ENCODE assay signal across 1 cellular context in genomic region chr12:33589609-33590114, GRCh38.
TF ChIP-seq lines count a peak whose summit lies in the region.

No MANE protein-coding gene starts in this region.

TF ChIP-seq in K562, 482 proteins besides CTCF, POLR2A, EP300 and RAD21 (continued from another document):
- TF ChIP-seq, protein P1, sequence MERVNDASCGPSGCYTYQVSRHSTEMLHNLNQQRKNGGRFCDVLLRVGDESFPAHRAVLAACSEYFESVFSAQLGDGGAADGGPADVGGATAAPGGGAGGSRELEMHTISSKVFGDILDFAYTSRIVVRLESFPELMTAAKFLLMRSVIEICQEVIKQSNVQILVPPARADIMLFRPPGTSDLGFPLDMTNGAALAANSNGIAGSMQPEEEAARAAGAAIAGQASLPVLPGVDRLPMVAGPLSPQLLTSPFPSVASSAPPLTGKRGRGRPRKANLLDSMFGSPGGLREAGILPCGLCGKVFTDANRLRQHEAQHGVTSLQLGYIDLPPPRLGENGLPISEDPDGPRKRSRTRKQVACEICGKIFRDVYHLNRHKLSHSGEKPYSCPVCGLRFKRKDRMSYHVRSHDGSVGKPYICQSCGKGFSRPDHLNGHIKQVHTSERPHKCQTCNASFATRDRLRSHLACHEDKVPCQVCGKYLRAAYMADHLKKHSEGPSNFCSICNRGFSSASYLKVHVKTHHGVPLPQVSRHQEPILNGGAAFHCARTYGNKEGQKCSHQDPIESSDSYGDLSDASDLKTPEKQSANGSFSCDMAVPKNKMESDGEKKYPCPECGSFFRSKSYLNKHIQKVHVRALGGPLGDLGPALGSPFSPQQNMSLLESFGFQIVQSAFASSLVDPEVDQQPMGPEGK (CRISPR knock-in tag; IDR thresholded peaks at IDR 0.05; ENCODE audit: borderline replicate concordance), result 0 out of 2 replicates have a peak, but pooled peaks have one; percentile 58
- TF ChIP-seq ZNF175 (CRISPR knock-in tag; IDR thresholded peaks at IDR 0.05; ENCODE audit: low read depth) (no peak), NFXL1 (CRISPR knock-in tag; IDR thresholded peaks at IDR 0.05) (no peak), XRCC5 (IDR thresholded peaks at IDR 0.05; ENCODE audit: low read depth, low read length) (no peak), ETS2 (tag; IDR thresholded peaks at IDR 0.05; ENCODE audit: borderline replicate concordance, poor library complexity, severe bottlenecking) (no peak), ZNF282 (CRISPR knock-in tag; IDR thresholded peaks at IDR 0.05) (no peak), ZBTB11 (CRISPR knock-in tag; IDR thresholded peaks at IDR 0.05) (no peak), CEBPG (CRISPR knock-in tag; IDR thresholded peaks at IDR 0.05) (no peak), CEBPG (tag; conservative IDR thresholded peaks at IDR 0.05 in 1 of 2, IDR thresholded peaks at IDR 0.05 in 1 of 2) (no peak), PTRF (tag; IDR thresholded peaks at IDR 0.05) (0 out of 2 replicates have a peak, but pooled peaks have one; percentile 8), ZNF12 (CRISPR knock-in tag; IDR thresholded peaks at IDR 0.05) (no peak), ZC3H11A (IDR thresholded peaks at IDR 0.05; ENCODE audit: low read depth, low read length) (no peak), ZNF124 (CRISPR knock-in tag; IDR thresholded peaks at IDR 0.05) (no peak), ZNF23 (CRISPR knock-in tag; IDR thresholded peaks at IDR 0.05) (no peak), ZNF699 (CRISPR knock-in tag; IDR thresholded peaks at IDR 0.05; ENCODE audit: insufficient replicate concordance) (no peak)
- TF ChIP-seq, protein P2, sequence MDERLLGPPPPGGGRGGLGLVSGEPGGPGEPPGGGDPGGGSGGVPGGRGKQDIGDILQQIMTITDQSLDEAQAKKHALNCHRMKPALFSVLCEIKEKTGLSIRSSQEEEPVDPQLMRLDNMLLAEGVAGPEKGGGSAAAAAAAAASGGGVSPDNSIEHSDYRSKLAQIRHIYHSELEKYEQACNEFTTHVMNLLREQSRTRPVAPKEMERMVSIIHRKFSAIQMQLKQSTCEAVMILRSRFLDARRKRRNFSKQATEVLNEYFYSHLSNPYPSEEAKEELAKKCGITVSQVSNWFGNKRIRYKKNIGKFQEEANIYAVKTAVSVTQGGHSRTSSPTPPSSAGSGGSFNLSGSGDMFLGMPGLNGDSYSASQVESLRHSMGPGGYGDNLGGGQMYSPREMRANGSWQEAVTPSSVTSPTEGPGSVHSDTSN (CRISPR knock-in tag; IDR thresholded peaks at IDR 0.05; ENCODE audit: low read depth), result no peak
- TF ChIP-seq, protein P2 (tag; conservative IDR thresholded peaks at IDR 0.05; ENCODE audit: low read depth), result no peak
- TF ChIP-seq, protein P3, sequence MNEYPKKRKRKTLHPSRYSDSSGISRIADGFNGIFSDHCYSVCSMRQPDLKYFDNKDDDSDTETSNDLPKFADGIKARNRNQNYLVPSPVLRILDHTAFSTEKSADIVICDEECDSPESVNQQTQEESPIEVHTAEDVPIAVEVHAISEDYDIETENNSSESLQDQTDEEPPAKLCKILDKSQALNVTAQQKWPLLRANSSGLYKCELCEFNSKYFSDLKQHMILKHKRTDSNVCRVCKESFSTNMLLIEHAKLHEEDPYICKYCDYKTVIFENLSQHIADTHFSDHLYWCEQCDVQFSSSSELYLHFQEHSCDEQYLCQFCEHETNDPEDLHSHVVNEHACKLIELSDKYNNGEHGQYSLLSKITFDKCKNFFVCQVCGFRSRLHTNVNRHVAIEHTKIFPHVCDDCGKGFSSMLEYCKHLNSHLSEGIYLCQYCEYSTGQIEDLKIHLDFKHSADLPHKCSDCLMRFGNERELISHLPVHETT (CRISPR knock-in tag; conservative IDR thresholded peaks at IDR 0.05 in 1 of 2, IDR thresholded peaks at IDR 0.05 in 1 of 2), result 0 out of 4 replicates have a peak, but pooled peaks of 1 of the 2 experiments have one; percentile 16
- TF ChIP-seq, protein P4, sequence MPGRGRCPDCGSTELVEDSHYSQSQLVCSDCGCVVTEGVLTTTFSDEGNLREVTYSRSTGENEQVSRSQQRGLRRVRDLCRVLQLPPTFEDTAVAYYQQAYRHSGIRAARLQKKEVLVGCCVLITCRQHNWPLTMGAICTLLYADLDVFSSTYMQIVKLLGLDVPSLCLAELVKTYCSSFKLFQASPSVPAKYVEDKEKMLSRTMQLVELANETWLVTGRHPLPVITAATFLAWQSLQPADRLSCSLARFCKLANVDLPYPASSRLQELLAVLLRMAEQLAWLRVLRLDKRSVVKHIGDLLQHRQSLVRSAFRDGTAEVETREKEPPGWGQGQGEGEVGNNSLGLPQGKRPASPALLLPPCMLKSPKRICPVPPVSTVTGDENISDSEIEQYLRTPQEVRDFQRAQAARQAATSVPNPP (IDR thresholded peaks at IDR 0.05; ENCODE audit: borderline replicate concordance, insufficient read depth, insufficient read length), result no peak
- TF ChIP-seq, protein P5, sequence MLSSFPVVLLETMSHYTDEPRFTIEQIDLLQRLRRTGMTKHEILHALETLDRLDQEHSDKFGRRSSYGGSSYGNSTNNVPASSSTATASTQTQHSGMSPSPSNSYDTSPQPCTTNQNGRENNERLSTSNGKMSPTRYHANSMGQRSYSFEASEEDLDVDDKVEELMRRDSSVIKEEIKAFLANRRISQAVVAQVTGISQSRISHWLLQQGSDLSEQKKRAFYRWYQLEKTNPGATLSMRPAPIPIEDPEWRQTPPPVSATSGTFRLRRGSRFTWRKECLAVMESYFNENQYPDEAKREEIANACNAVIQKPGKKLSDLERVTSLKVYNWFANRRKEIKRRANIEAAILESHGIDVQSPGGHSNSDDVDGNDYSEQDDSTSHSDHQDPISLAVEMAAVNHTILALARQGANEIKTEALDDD (IDR thresholded peaks at IDR 0.05), result no peak
- TF ChIP-seq, protein P6, sequence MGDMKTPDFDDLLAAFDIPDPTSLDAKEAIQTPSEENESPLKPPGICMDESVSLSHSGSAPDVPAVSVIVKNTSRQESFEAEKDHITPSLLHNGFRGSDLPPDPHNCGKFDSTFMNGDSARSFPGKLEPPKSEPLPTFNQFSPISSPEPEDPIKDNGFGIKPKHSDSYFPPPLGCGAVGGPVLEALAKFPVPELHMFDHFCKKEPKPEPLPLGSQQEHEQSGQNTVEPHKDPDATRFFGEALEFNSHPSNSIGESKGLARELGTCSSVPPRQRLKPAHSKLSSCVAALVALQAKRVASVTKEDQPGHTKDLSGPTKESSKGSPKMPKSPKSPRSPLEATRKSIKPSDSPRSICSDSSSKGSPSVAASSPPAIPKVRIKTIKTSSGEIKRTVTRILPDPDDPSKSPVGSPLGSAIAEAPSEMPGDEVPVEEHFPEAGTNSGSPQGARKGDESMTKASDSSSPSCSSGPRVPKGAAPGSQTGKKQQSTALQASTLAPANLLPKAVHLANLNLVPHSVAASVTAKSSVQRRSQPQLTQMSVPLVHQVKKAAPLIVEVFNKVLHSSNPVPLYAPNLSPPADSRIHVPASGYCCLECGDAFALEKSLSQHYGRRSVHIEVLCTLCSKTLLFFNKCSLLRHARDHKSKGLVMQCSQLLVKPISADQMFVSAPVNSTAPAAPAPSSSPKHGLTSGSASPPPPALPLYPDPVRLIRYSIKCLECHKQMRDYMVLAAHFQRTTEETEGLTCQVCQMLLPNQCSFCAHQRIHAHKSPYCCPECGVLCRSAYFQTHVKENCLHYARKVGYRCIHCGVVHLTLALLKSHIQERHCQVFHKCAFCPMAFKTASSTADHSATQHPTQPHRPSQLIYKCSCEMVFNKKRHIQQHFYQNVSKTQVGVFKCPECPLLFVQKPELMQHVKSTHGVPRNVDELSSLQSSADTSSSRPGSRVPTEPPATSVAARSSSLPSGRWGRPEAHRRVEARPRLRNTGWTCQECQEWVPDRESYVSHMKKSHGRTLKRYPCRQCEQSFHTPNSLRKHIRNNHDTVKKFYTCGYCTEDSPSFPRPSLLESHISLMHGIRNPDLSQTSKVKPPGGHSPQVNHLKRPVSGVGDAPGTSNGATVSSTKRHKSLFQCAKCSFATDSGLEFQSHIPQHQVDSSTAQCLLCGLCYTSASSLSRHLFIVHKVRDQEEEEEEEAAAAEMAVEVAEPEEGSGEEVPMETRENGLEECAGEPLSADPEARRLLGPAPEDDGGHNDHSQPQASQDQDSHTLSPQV (IDR thresholded peaks at IDR 0.05), result peak; percentile 80
- TF ChIP-seq, protein P7, sequence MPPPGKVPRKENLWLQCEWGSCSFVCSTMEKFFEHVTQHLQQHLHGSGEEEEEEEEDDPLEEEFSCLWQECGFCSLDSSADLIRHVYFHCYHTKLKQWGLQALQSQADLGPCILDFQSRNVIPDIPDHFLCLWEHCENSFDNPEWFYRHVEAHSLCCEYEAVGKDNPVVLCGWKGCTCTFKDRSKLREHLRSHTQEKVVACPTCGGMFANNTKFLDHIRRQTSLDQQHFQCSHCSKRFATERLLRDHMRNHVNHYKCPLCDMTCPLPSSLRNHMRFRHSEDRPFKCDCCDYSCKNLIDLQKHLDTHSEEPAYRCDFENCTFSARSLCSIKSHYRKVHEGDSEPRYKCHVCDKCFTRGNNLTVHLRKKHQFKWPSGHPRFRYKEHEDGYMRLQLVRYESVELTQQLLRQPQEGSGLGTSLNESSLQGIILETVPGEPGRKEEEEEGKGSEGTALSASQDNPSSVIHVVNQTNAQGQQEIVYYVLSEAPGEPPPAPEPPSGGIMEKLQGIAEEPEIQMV (tag; conservative IDR thresholded peaks at IDR 0.05; ENCODE audit: low read depth), result no peak
TF ChIP-seq in K562: peak in this region for 9.
